ENCODE assay signal across 9 cellular contexts in genomic region chr19:58555920-58556632, GRCh38. TPM values are rescaled to one million over a fixed set of nuclear protein-coding genes. Genes with fewer than 3 reads are reported as not detected.
DNase-seq lines count a peak whose midpoint lies in the region; ATAC-seq, FAIRE-seq and TF ChIP-seq lines count a peak whose summit lies in the region.
"Had no signal": no experiment of that assay in that cellular context is flagged by ENCODE, and none has a peak within 500 bp of the region (broad histone marks: within the 10 kb centered on the region; RNA-seq: fewer than 3 reads in every experiment).

No MANE protein-coding gene starts in this region.

- peaks cover 4% of the 10 kb centered on the region; the same call in 1 of the 2 replicates for H3K9me3 Mint-ChIP-seq in HFFc6
- H3K9me3 Mint-ChIP-seq in natural killer cell treated with Interleukin-12 subunit alpha and Interleukin-12 subunit beta and Interleukin-15 and Interleukin-18, amount 100 ng/mL, for 72 hours = no peaks in the 10 kb centered on the region

- H3K27ac ChIP-seq in 22Rv1 = peak overlapping the region; percentile 99
- H3K27ac ChIP-seq in K562 (ENCODE audit: extremely low read depth, low read depth, low read length) = peak overlapping the region; percentile 94; the same call in 2 of the 3 replicates

- POLR2A ChIA-PET in K562 (lab: Yijun Ruan, JAX) = interaction anchor here (0.6 to 3.7 kb wide), 7 partner anchors 8 to 373 kb away, joined by 3 to 48 read pairs (median 3); partner anchors contain the start of genes TRIM28, ZBTB45, ZNF274 and ZNF8

- peaks cover 3% of the 10 kb centered on the region for H3K9me1 ChIP-seq in K562 (ENCODE audit: control insufficient read depth, insufficient read depth, low read length)

- H4K20me1 ChIP-seq in K562 (replicated peaks; ENCODE audit: control insufficient read depth, insufficient read depth, low read length) = no peaks in the 10 kb centered on the region

- TF ChIP-seq POLR2A in K562 (conservative IDR thresholded peaks at IDR 0.05) = no peak

- H2AFZ ChIP-seq in K562 (ENCODE audit: low read depth, low read length) = no peak overlapping the region

- in situ Hi-C loops in K562 (cut with MboI) = no loop called here

- WGBS in K562 (ENCODE audit: insufficient coverage, low coverage, missing lambda C conversion rate) = 71% methylated on average over 9 of the region's 16 CpGs

- no peaks in the 10 kb centered on the region for H3K27me3 ChIP-seq in K562 (ENCODE audit: control insufficient read depth in 2 of 2, insufficient read depth in 2 of 2, low read length in 2 of 2)

- ATAC-seq in K562 (no peak), HG03565 (IDR thresholded peaks at IDR 0.05; ENCODE audit: unreplicated experiment) (no peak)
- no peak for ATAC-seq in natural killer cell treated with Interleukin-12 subunit alpha and Interleukin-12 subunit beta and Interleukin-15 and Interleukin-18, amount 100 ng/mL, for 72 hours
- ATAC-seq: left cardiac atrium had no signal

- DNase-seq in HFFc6 (no peak), K562 (ENCODE audit: extremely low read depth in 1 of 4, low spot score in 3 of 4) (peak in 1 of 4 experiments; percentile 42), frontal cortex (ENCODE audit: low spot score in 2 of 2) (no peak), midbrain (lab: John Stamatoyannopoulos, UW) (no peak)
- DNase-seq in natural killer cell treated with Interleukin-12 subunit alpha and Interleukin-12 subunit beta and Interleukin-15 and Interleukin-18, amount 100 ng/mL, for 72 hours (ENCODE audit: low spot score) = no peak
- DNase-seq in stimulated activated CD4-positive, alpha-beta T cell treated with anti-CD3 and anti-CD28 coated beads, Interleukin-4, amount 100 ng/mL, for 1 hour = no peak
- DNase-seq: left cardiac atrium had no signal

- H3K9me3 ChIP-seq in K562 (replicated peaks; ENCODE audit: control insufficient read depth, insufficient read depth, low read depth, low read length) = no peaks in the 10 kb centered on the region

- H3K4me2 ChIP-seq in K562 (ENCODE audit: insufficient read depth, low read length) = peak overlapping the region; percentile 83

- peaks cover 59% of the 10 kb centered on the region for H3K79me2 ChIP-seq in K562 (ENCODE audit: control insufficient read depth, insufficient read depth, low read length)

- TF ChIP-seq RAD21 in K562 (CRISPR knock-in tag; conservative IDR thresholded peaks at IDR 0.05 in 1 of 2, IDR thresholded peaks at IDR 0.05 in 1 of 2) = no peak

- CTCF ChIA-PET in K562 (lab: Yijun Ruan, JAX; ENCODE audit: low intra/inter-chr PET ratio) = no interaction called here

- H3K36me3 ChIP-seq in K562 (ENCODE audit: control insufficient read depth, insufficient read depth, low read length) = peaks cover 53% of the 10 kb centered on the region

- no peak for TF ChIP-seq CTCF in 22Rv1 (IDR thresholded peaks at IDR 0.05)
- TF ChIP-seq CTCF in HFFc6 (IDR thresholded peaks at IDR 0.05) = no peak
- TF ChIP-seq CTCF in K562 (IDR thresholded peaks at IDR 0.05 in 2 of 3, conservative IDR thresholded peaks at IDR 0.05 in 1 of 3; ENCODE audit: insufficient read depth in 2 of 3, low read depth in 1 of 3, low read length in 3 of 3) = no peak

- peak overlapping the region; percentile 100 for H3K27ac Mint-ChIP-seq in HFFc6
- peak overlapping the region; percentile 98 to 100 for H3K27ac Mint-ChIP-seq in natural killer cell treated with Interleukin-12 subunit alpha and Interleukin-12 subunit beta and Interleukin-15 and Interleukin-18, amount 100 ng/mL, for 72 hours

- peaks cover 36 to 58% of the 10 kb centered on the region in 2 experiments for H3K4me1 ChIP-seq in K562 (replicated peaks in 1 of 2; ENCODE audit: control insufficient read depth in 2 of 2, insufficient read depth in 2 of 2, low read length in 2 of 2)

- no peak overlapping the region for H3K4me3 ChIP-seq in K562

- H3K36me3 Mint-ChIP-seq in HFFc6 (ENCODE audit: low read depth) = peaks cover 49% of the 10 kb centered on the region
- peaks cover 28% of the 10 kb centered on the region for H3K36me3 Mint-ChIP-seq in natural killer cell treated with Interleukin-12 subunit alpha and Interleukin-12 subunit beta and Interleukin-15 and Interleukin-18, amount 100 ng/mL, for 72 hours

- FAIRE-seq in K562 (lab: Jason Lieb, UNC) = no peak
- FAIRE-seq in frontal cortex (lab: Jason Lieb, UNC) = no peak

- intact Hi-C loops in K562 (cut with micrococcal nuclease) = no loop called here

- H3K4me1 Mint-ChIP-seq in HFFc6 (ENCODE audit: low read depth) = peaks cover 54% of the 10 kb centered on the region
- H3K4me1 Mint-ChIP-seq in natural killer cell treated with Interleukin-12 subunit alpha and Interleukin-12 subunit beta and Interleukin-15 and Interleukin-18, amount 100 ng/mL, for 72 hours (ENCODE audit: low read depth in 2 of 2) = peaks cover 59 to 62% of the 10 kb centered on the region in 2 donors

- BruUV-seq in K562 (replicated peaks; lab: Mats Ljungman, UMichigan) = TSS peak; percentile 45

- H3K9ac ChIP-seq in K562 (ENCODE audit: insufficient read depth in 1 of 2, low read depth in 2 of 2, low read length in 2 of 2) = peak overlapping the region; percentile 92 to 98; a peak in 3 of 4 replicates

- peaks cover 19% of the 10 kb centered on the region for H3K27me3 Mint-ChIP-seq in HFFc6 (ENCODE audit: insufficient read depth)
- H3K27me3 Mint-ChIP-seq in natural killer cell treated with Interleukin-12 subunit alpha and Interleukin-12 subunit beta and Interleukin-15 and Interleukin-18, amount 100 ng/mL, for 72 hours = no peaks in the 10 kb centered on the region

- TF ChIP-seq EP300 in K562 (IDR thresholded peaks at IDR 0.05; ENCODE audit: low read length) = no peak

- H3K4me3 Mint-ChIP-seq in HFFc6 = peak overlapping the region; percentile 99
- H3K4me3 Mint-ChIP-seq in natural killer cell treated with Interleukin-12 subunit alpha and Interleukin-12 subunit beta and Interleukin-15 and Interleukin-18, amount 100 ng/mL, for 72 hours = peak overlapping the region; percentile 99

RNA-seq across cellular contexts. Expression of gene CHMP2A, which starts 1.2 kb away (rescaled TPM):
- 100 to 1,000 TPM; 100 to 126 (median 120) TPM for total RNA-seq in HFFc6 (2021; fragmentation: NEBNext Ultra II Directional; extraction: Animal tissue kit (Norgen Biotek cat#: 25700))
- 34.9 and 55.0 TPM in 2 replicates for total RNA-seq in K562 (2011; cell fraction: chromatin; rRNA removed; ENCODE audit: low replicate concordance)
- total RNA-seq in K562 (2011; cell fraction: nucleolus; rRNA removed) = 42.5 and 47.5 TPM in 2 replicates
- total RNA-seq in K562 (2011; cell fraction: nucleoplasm; rRNA removed) = 36.2 and 43.3 TPM in 2 replicates
- total RNA-seq in K562 (2014; rRNA removed) (127 and 142 TPM in 2 replicates), K562 (2014; rRNA removed; fragmentation: Illumina TruSeq; extraction: Trizol) (49.3 and 58.4 TPM in 2 replicates), K562 (2015; rRNA removed; fragmentation: Illumina TruSeq; extraction: Trizol) (86.9 and 87.2 TPM in 2 replicates), K562 (2021) (88.4 and 89.8 TPM in 2 replicates), frontal cortex (62.8 TPM)
- polyA plus RNA-seq in K562 (2011; rRNA removed) (81.7 and 86.7 TPM in 2 replicates), K562 (2014; fragmentation: Illumina TruSeq; extraction: Trizol) (110 and 112 TPM in 2 replicates), K562 (2014; fragmentation: Nextera tagmentation; extraction: Ambion mirVana) (10 to 100 TPM; 57.6 to 71.1 TPM), K562 (2014; rRNA removed) (154 and 159 TPM in 2 replicates)
- 111 and 116 TPM in 2 replicates for polyA plus RNA-seq in K562 (2011; cell fraction: cytosol; rRNA removed)
- polyA plus RNA-seq in K562 (2011; cell fraction: nucleus; rRNA removed) = 72.3 and 77.4 TPM in 2 replicates
- polyA plus RNA-seq in K562 (2012) = 122 and 150 TPM in 2 replicates
- 162 and 173 TPM in 2 replicates for polyA minus RNA-seq in K562 (2011; rRNA and poly(A)+ RNA removed)
- polyA minus RNA-seq in K562 (2011; cell fraction: cytosol; rRNA and poly(A)+ RNA removed) = 59.5 and 70.2 TPM in 2 replicates
- 15.3 and 24.0 TPM in 2 replicates for polyA minus RNA-seq in K562 (2011; cell fraction: nucleus; rRNA and poly(A)+ RNA removed)
- total RNA-seq in natural killer cell treated with Interleukin-12 subunit alpha and Interleukin-12 subunit beta and Interleukin-15 and Interleukin-18, amount 100 ng/mL, for 72 hours = 10 to 100 TPM; 60.2 to 99.9 TPM

RNA-seq across cellular contexts. Expression of gene UBE2M, which starts 2.3 kb away (rescaled TPM):
- total RNA-seq in HFFc6 (2021; fragmentation: NEBNext Ultra II Directional; extraction: Animal tissue kit (Norgen Biotek cat#: 25700)) = 100 to 1,000 TPM in 5 of 6 experiments, 10 to 100 TPM in 1; 91.5 to 114 (median 106) TPM
- 47.2 and 87.3 TPM in 2 replicates for total RNA-seq in K562 (2011; cell fraction: chromatin; rRNA removed; ENCODE audit: low replicate concordance)
- total RNA-seq in K562 (2011; cell fraction: nucleolus; rRNA removed) = 77.7 and 87.6 TPM in 2 replicates
- 51.2 and 56.4 TPM in 2 replicates for total RNA-seq in K562 (2011; cell fraction: nucleoplasm; rRNA removed)
- total RNA-seq in K562 (2014; rRNA removed) (101 and 139 TPM in 2 replicates), K562 (2014; rRNA removed; fragmentation: Illumina TruSeq; extraction: Trizol) (79.2 and 81.1 TPM in 2 replicates), K562 (2015; rRNA removed; fragmentation: Illumina TruSeq; extraction: Trizol) (85.7 and 86.5 TPM in 2 replicates), K562 (2021) (127 and 131 TPM in 2 replicates), frontal cortex (64.8 TPM)
- polyA plus RNA-seq in K562 (2011; rRNA removed) (92.0 and 117 TPM in 2 replicates), K562 (2014; fragmentation: Illumina TruSeq; extraction: Trizol) (137 and 163 TPM in 2 replicates), K562 (2014; fragmentation: Nextera tagmentation; extraction: Ambion mirVana) (1 to 10 TPM in 1 of 2 experiments, under 1 TPM in 1; 0.92 to 1.5 TPM), K562 (2014; rRNA removed) (84.8 and 96.4 TPM in 2 replicates)
- polyA plus RNA-seq in K562 (2011; cell fraction: cytosol; rRNA removed) = 81.3 and 96.5 TPM in 2 replicates
- polyA plus RNA-seq in K562 (2011; cell fraction: nucleus; rRNA removed) = 119 and 126 TPM in 2 replicates
- 112 and 160 TPM in 2 replicates for polyA plus RNA-seq in K562 (2012)
- 69.1 and 92.2 TPM in 2 replicates for polyA minus RNA-seq in K562 (2011; rRNA and poly(A)+ RNA removed)
- polyA minus RNA-seq in K562 (2011; cell fraction: cytosol; rRNA and poly(A)+ RNA removed) = 57.2 and 68.0 TPM in 2 replicates
- 15.5 and 29.4 TPM in 2 replicates for polyA minus RNA-seq in K562 (2011; cell fraction: nucleus; rRNA and poly(A)+ RNA removed)
- total RNA-seq in natural killer cell treated with Interleukin-12 subunit alpha and Interleukin-12 subunit beta and Interleukin-15 and Interleukin-18, amount 100 ng/mL, for 72 hours = 100 to 1,000 TPM; 161 to 183 TPM

RNA-seq across cellular contexts. Expression of gene TRIM28, which starts 12.2 kb away (rescaled TPM):
- total RNA-seq in HFFc6 (2021; fragmentation: NEBNext Ultra II Directional; extraction: Animal tissue kit (Norgen Biotek cat#: 25700)) = 100 to 1,000 TPM; 376 to 529 (median 445) TPM
- 526 and 1,695 TPM in 2 replicates for total RNA-seq in K562 (2011; cell fraction: chromatin; rRNA removed; ENCODE audit: low replicate concordance)
- total RNA-seq in K562 (2011; cell fraction: nucleolus; rRNA removed) = 1,048 and 1,300 TPM in 2 replicates
- 609 and 709 TPM in 2 replicates for total RNA-seq in K562 (2011; cell fraction: nucleoplasm; rRNA removed)
- 779 and 1,386 TPM in 2 replicates for total RNA-seq in K562 (2014; rRNA removed)
- 358 and 467 TPM in 2 replicates for total RNA-seq in K562 (2014; rRNA removed; fragmentation: Illumina TruSeq; extraction: Trizol)
- total RNA-seq in K562 (2015; rRNA removed; fragmentation: Illumina TruSeq; extraction: Trizol) = 523 and 570 TPM in 2 replicates
- 752 and 797 TPM in 2 replicates for total RNA-seq in K562 (2021)
- polyA plus RNA-seq in K562 (2011; rRNA removed) = 434 and 1,024 TPM in 2 replicates
- polyA plus RNA-seq in K562 (2011; cell fraction: cytosol; rRNA removed) = 553 and 1,059 TPM in 2 replicates
- 1,513 and 2,015 TPM in 2 replicates for polyA plus RNA-seq in K562 (2011; cell fraction: nucleus; rRNA removed)
- polyA plus RNA-seq in K562 (2012) = 1,261 and 1,407 TPM in 2 replicates
- polyA plus RNA-seq in K562 (2014; fragmentation: Illumina TruSeq; extraction: Trizol) = 640 and 764 TPM in 2 replicates
- 10 to 100 TPM; 12.1 to 29.3 TPM for polyA plus RNA-seq in K562 (2014; fragmentation: Nextera tagmentation; extraction: Ambion mirVana)
- polyA plus RNA-seq in K562 (2014; rRNA removed) = 490 and 541 TPM in 2 replicates
- 826 and 1,247 TPM in 2 replicates for polyA minus RNA-seq in K562 (2011; rRNA and poly(A)+ RNA removed)
- 1,076 and 1,289 TPM in 2 replicates for polyA minus RNA-seq in K562 (2011; cell fraction: cytosol; rRNA and poly(A)+ RNA removed)
- 406 and 505 TPM in 2 replicates for polyA minus RNA-seq in K562 (2011; cell fraction: nucleus; rRNA and poly(A)+ RNA removed)
- 100 to 1,000 TPM; 424 to 774 TPM for total RNA-seq in natural killer cell treated with Interleukin-12 subunit alpha and Interleukin-12 subunit beta and Interleukin-15 and Interleukin-18, amount 100 ng/mL, for 72 hours
- 332 TPM for total RNA-seq in frontal cortex

RNA-seq across cellular contexts. Expression of gene MZF1, which starts 17.1 kb away (rescaled TPM):
- 10 to 100 TPM in 3 of 6 experiments, 1 to 10 TPM in 3; 8.3 to 12.4 (median 9.3) TPM for total RNA-seq in HFFc6 (2021; fragmentation: NEBNext Ultra II Directional; extraction: Animal tissue kit (Norgen Biotek cat#: 25700))
- 118 and 203 TPM in 2 replicates for total RNA-seq in K562 (2011; cell fraction: chromatin; rRNA removed; ENCODE audit: low replicate concordance)
- total RNA-seq in K562 (2011; cell fraction: nucleolus; rRNA removed) = 122 and 125 TPM in 2 replicates
- 136 and 199 TPM in 2 replicates for total RNA-seq in K562 (2011; cell fraction: nucleoplasm; rRNA removed)
- total RNA-seq in K562 (2014; rRNA removed) = 11.5 and 13.3 TPM in 2 replicates
- 5.7 and 6.5 TPM in 2 replicates for total RNA-seq in K562 (2014; rRNA removed; fragmentation: Illumina TruSeq; extraction: Trizol)
- 7.2 and 8.3 TPM in 2 replicates for total RNA-seq in K562 (2015; rRNA removed; fragmentation: Illumina TruSeq; extraction: Trizol)
- total RNA-seq in K562 (2021) = 18.8 and 19.8 TPM in 2 replicates
- 17.0 and 25.4 TPM in 2 replicates for polyA plus RNA-seq in K562 (2011; rRNA removed)
- polyA plus RNA-seq in K562 (2011; cell fraction: cytosol; rRNA removed) = 15.8 and 20.8 TPM in 2 replicates
- 140 and 224 TPM in 2 replicates for polyA plus RNA-seq in K562 (2011; cell fraction: nucleus; rRNA removed)
- polyA plus RNA-seq in K562 (2012) = 14.1 and 31.8 TPM in 2 replicates
- 13.4 and 15.1 TPM in 2 replicates for polyA plus RNA-seq in K562 (2014; fragmentation: Illumina TruSeq; extraction: Trizol)
- polyA plus RNA-seq in K562 (2014; fragmentation: Nextera tagmentation; extraction: Ambion mirVana) = 1 to 10 TPM in 1 of 2 experiments, under 1 TPM in 1; 0.31 to 1.6 TPM
- 28.2 and 29.3 TPM in 2 replicates for polyA plus RNA-seq in K562 (2014; rRNA removed)
- 7.8 and 8.5 TPM in 2 replicates for polyA minus RNA-seq in K562 (2011; rRNA and poly(A)+ RNA removed)
- polyA minus RNA-seq in K562 (2011; cell fraction: cytosol; rRNA and poly(A)+ RNA removed) = 5.7 and 10.1 TPM in 2 replicates
- 27.2 and 29.3 TPM in 2 replicates for polyA minus RNA-seq in K562 (2011; cell fraction: nucleus; rRNA and poly(A)+ RNA removed)
- total RNA-seq in natural killer cell treated with Interleukin-12 subunit alpha and Interleukin-12 subunit beta and Interleukin-15 and Interleukin-18, amount 100 ng/mL, for 72 hours = 10 to 100 TPM; 20.9 to 28.8 TPM
- total RNA-seq in frontal cortex = 11.0 TPM

RNA-seq across cellular contexts. Expression of gene ZBTB45, which starts 36.5 kb away (rescaled TPM):
- 10 to 100 TPM; 15.0 to 17.4 (median 16.7) TPM for total RNA-seq in HFFc6 (2021; fragmentation: NEBNext Ultra II Directional; extraction: Animal tissue kit (Norgen Biotek cat#: 25700))
- 5.0 and 18.1 TPM in 2 replicates for total RNA-seq in K562 (2011; cell fraction: chromatin; rRNA removed; ENCODE audit: low replicate concordance)
- 20.8 and 21.2 TPM in 2 replicates for total RNA-seq in K562 (2011; cell fraction: nucleolus; rRNA removed)
- 9.8 and 10.9 TPM in 2 replicates for total RNA-seq in K562 (2011; cell fraction: nucleoplasm; rRNA removed)
- total RNA-seq in K562 (2014; rRNA removed) (7.2 and 7.8 TPM in 2 replicates), K562 (2014; rRNA removed; fragmentation: Illumina TruSeq; extraction: Trizol) (0.32 and 0.58 TPM in 2 replicates), K562 (2015; rRNA removed; fragmentation: Illumina TruSeq; extraction: Trizol) (2.2 and 2.7 TPM in 2 replicates), K562 (2021) (14.0 and 16.1 TPM in 2 replicates), frontal cortex (6.9 TPM)
- polyA plus RNA-seq in K562 (2011; rRNA removed) (1.4 and 4.0 TPM in 2 replicates), K562 (2014; fragmentation: Illumina TruSeq; extraction: Trizol) (1.8 and 4.7 TPM in 2 replicates), K562 (2014; fragmentation: Nextera tagmentation; extraction: Ambion mirVana) (under 1 TPM; 0.08 to 0.13 TPM), K562 (2014; rRNA removed) (5.8 and 6.8 TPM in 2 replicates)
- 3.6 and 10.4 TPM in 2 replicates for polyA plus RNA-seq in K562 (2011; cell fraction: cytosol; rRNA removed)
- 7.2 and 14.2 TPM in 2 replicates for polyA plus RNA-seq in K562 (2011; cell fraction: nucleus; rRNA removed)
- polyA plus RNA-seq in K562 (2012) = 11.7 TPM in 2 replicates
- polyA minus RNA-seq in K562 (2011; rRNA and poly(A)+ RNA removed) = 1.9 and 2.0 TPM in 2 replicates
- polyA minus RNA-seq in K562 (2011; cell fraction: cytosol; rRNA and poly(A)+ RNA removed) = 5.1 and 6.6 TPM in 2 replicates
- polyA minus RNA-seq in K562 (2011; cell fraction: nucleus; rRNA and poly(A)+ RNA removed) = 10.7 and 11.2 TPM in 2 replicates
- total RNA-seq in natural killer cell treated with Interleukin-12 subunit alpha and Interleukin-12 subunit beta and Interleukin-15 and Interleukin-18, amount 100 ng/mL, for 72 hours = 10 to 100 TPM; 18.0 to 25.9 TPM
